In genomic region chr12:122895757-122896636, GRCh38 we compare ENCODE assay signal across 8 cellular contexts. TPM values are rescaled to one million over a fixed set of nuclear protein-coding genes. Genes with fewer than 3 reads are reported as not detected.
DNase-seq lines count a peak whose midpoint lies in the region; ATAC-seq and TF ChIP-seq lines count a peak whose summit lies in the region.

A gene with protein sequence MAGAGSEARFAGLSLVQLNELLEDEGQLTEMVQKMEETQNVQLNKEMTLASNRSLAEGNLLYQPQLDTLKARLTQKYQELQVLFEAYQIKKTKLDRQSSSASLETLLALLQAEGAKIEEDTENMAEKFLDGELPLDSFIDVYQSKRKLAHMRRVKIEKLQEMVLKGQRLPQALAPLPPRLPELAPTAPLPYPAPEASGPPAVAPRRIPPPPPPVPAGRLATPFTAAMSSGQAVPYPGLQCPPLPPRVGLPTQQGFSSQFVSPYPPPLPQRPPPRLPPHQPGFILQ (minus strand): TSS chr12:122896124. CDS start chr12:122896062, 62 bp downstream.

- DNase-seq in AML-193 (lab: John Stamatoyannopoulos, UW) = peak; percentile 24 to 27
- DNase-seq in Kasumi-1 (lab: John Stamatoyannopoulos, UW) = peak; percentile 27 to 48
- peak; percentile 81 to 93 (median 85) for DNase-seq in adrenal gland
- peak; percentile 83 to 92 (median 85) for DNase-seq in heart left ventricle
- DNase-seq in posterior vena cava (ENCODE audit: low spot score) = peak; percentile 97
- DNase-seq in transverse colon = peak; percentile 89

- in situ Hi-C loops in transverse colon (cut with MboI; ENCODE audit: low pct_ligation_motif_present in 1 of 4, low pct_unique_long_range_greater_than_20kb in 1 of 4, low sequenced_read_pairs in 3 of 4) = no loop called here

- WGBS in adrenal gland, 4 donors = 5 to 25% (median 6%) methylated on average over 25 to 78 of the region's 78 CpGs
- WGBS in heart left ventricle, 4 donors = 6 to 9% (median 7%) methylated on average over 70 to 78 of the region's 78 CpGs
- 5 to 21% methylated on average over 5 to 74 of the region's 78 CpGs for WGBS in transverse colon (ENCODE audit: low coverage in 1 of 2), 2 donors

- H3K27me3 ChIP-seq in adrenal gland (no peaks in the 10 kb centered on the region), heart left ventricle (no peaks in the 10 kb centered on the region), transverse colon (no peaks in the 10 kb centered on the region)

- H3K36me3 ChIP-seq in adrenal gland (replicated peaks in 1 of 2) (no peaks in the 10 kb centered on the region), heart left ventricle (no peaks in the 10 kb centered on the region), transverse colon (no peaks in the 10 kb centered on the region)

- intact Hi-C loops in T-helper 1 cell treated with Interleukin-12 subunit alpha and Interleukin-12 subunit beta and Interleukin-4 antibody, amounts not matched to agents 30 ng/mL and 1 ng/mL, for 36 hours (cut with micrococcal nuclease) = loop anchor here (5.0 to 10.0 kb wide), 4 partner anchors 181 to 631 kb away; partner anchors contain the start of genes KNTC1, RSRC2, SNRNP35 and VPS33A
- intact Hi-C loops in adrenal gland (cut with DNase I) (no loop called here), heart left ventricle (cut with DNase I) (loop anchor here in 3 of 10 donors (2.0 to 5.0 kb wide), 2 partner anchors 29 to 34 kb away; no protein-coding TSS in a partner anchor), posterior vena cava (cut with DNase I) (no loop called here), transverse colon (cut with DNase I; ENCODE audit: low total_unique reads) (loop anchor here (5.0 kb wide), 1 partner anchor 239 kb away; no protein-coding TSS in a partner anchor)

- TF ChIP-seq EP300 in transverse colon (IDR thresholded peaks at IDR 0.05; ENCODE audit: low read depth) = peak; percentile 34

- peak; percentile 80 for TF ChIP-seq POLR2A in GM19099 (IDR thresholded peaks at IDR 0.05; ENCODE audit: extremely low read depth, insufficient read length, low read depth)
- TF ChIP-seq POLR2A in adrenal gland (IDR thresholded peaks at IDR 0.05) = peak; percentile 87 to 93
- peak; percentile 53 to 92 for TF ChIP-seq POLR2A in heart left ventricle (IDR thresholded peaks at IDR 0.05)
- TF ChIP-seq POLR2A in transverse colon (IDR thresholded peaks at IDR 0.05) = peak; percentile 97

- peaks cover 38 to 41% of the 10 kb centered on the region in 2 donors for H3K4me1 ChIP-seq in adrenal gland (replicated peaks in 1 of 2)
- H3K4me1 ChIP-seq in heart left ventricle = peaks cover 0 to 70% (median 41%) of the 10 kb centered on the region in 12 donors
- H3K4me1 ChIP-seq in transverse colon = peaks cover 15 to 70% (median 46%) of the 10 kb centered on the region in 4 donors

- TF ChIP-seq CTCF in adrenal gland (IDR thresholded peaks at IDR 0.05) (peak in 3 of 6 experiments; percentile 13 to 43 (median 20)), heart left ventricle (IDR thresholded peaks at IDR 0.05) (peak in 1 of 12 donors; percentile 9), transverse colon (IDR thresholded peaks at IDR 0.05) (peak in 1 of 5 experiments; percentile 59)

- H3K9me3 ChIP-seq in adrenal gland (replicated peaks in 1 of 3) = no peaks in the 10 kb centered on the region
- H3K9me3 ChIP-seq in heart left ventricle = peaks cover 0 to 8% (median 0%) of the 10 kb centered on the region in 12 donors
- no peaks in the 10 kb centered on the region for H3K9me3 ChIP-seq in transverse colon

- H3K4me3 ChIP-seq in adrenal gland (peak within 1 kb of the TSS; percentile 57 to 82 (median 62)), heart left ventricle (peak within 1 kb of the TSS; percentile 57 to 91 (median 82)), transverse colon (peak within 1 kb of the TSS; percentile 78 to 96 (median 88))

- ATAC-seq in heart left ventricle = peak; percentile 22 to 89 (median 84)

- H3K27ac ChIP-seq in adrenal gland (peak within 1 kb of the TSS in 4 of 5 donors; percentile 76 to 89 (median 84)), heart left ventricle (peak within 1 kb of the TSS; percentile 58 to 93 (median 86)), transverse colon (peak within 1 kb of the TSS; percentile 93 to 98 (median 95))

RNA-seq across cellular contexts. Expression of the gene that starts here (rescaled TPM):
- 31.7 and 32.4 TPM in 2 replicates for total RNA-seq in T-helper 1 cell treated with Interleukin-12 subunit alpha and Interleukin-12 subunit beta and Interleukin-4 antibody, amounts not matched to agents 30 ng/mL and 1 ng/mL, for 36 hours
- total RNA-seq in adrenal gland (10 to 100 TPM; 21.8 to 46.1 (median 30.7) TPM), heart left ventricle (10 to 100 TPM; 14.5 to 51.2 (median 22.7) TPM), posterior vena cava (10 to 100 TPM; 18.3 to 22.3 TPM), transverse colon (100 to 1,000 TPM in 2 of 4 donors, 10 to 100 TPM in 2; 46.6 to 126 (median 104) TPM)
- polyA plus RNA-seq in adrenal gland (10 to 100 TPM; 11.0 to 52.4 (median 25.7) TPM), heart left ventricle (10 to 100 TPM; 17.4 to 21.7 TPM)

Comparison
In these comparisons a context has a peak if more than half of its experiments do, and no peak if none do; other contexts are left out.
1. Peak in every context shown above with its lines: DNase-seq, ATAC-seq, H3K4me3 ChIP-seq and H3K27ac ChIP-seq.
2. DNase-seq: peak in every context shown above with its lines; median percentile 97 in posterior vena cava; 89 in transverse colon; 85 in adrenal gland; 85 in heart left ventricle; 38 in Kasumi-1; 26 in AML-193.
3. intact Hi-C loops: an anchor here in T-helper 1 cell treated with Interleukin-12 subunit alpha and Interleukin-12 subunit beta and Interleukin-4 antibody, amounts not matched to agents 30 ng/mL and 1 ng/mL, for 36 hours (5.0 to 10.0 kb wide) and transverse colon (5.0 kb wide); none called in adrenal gland and posterior vena cava.